ENCODE assay signal across 26 cellular contexts in the genomic region with DNA sequence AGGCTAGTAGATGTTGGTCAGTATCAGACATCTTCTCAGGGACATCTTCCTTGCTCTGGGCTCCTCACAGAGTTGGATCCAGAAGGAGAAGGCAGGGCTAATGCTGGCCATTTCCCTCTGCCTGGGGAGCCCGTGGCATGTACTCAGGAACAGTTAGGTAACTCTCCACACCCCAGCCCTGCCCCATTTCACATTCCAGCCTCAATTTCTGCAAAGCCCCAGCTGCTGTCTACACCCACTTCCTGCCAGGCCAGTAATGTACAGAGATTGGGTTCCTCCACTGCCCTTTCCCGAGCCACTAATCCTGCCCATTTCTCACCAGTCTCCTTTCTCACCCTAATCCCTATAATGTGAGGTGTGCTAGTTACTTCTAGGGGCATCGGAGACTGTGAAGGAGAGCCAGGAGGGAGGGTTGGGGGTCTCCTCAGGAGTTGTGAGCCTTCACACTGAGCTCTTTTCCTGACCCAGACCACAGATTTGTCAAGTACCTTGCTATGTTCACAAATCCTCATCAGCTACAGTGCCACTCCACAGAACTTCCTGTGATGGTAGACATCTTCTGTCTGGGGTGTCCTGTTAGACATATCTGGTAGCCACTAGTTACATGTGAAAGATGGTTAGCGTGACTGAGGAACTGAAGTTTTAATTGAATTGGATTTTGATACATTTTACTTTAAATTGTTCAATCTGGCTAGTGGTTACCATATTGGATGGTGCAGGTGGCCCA. TPM values are rescaled to one million over a fixed set of nuclear protein-coding genes. Genes with fewer than 3 reads are reported as not detected.
"Had no signal": no experiment of that assay in that cellular context is flagged by ENCODE, and none has a peak within 500 bp of the region (broad histone marks: within the 10 kb centered on the region; RNA-seq: fewer than 3 reads in every experiment).

No MANE protein-coding gene starts in this region.

- H3K36me3 ChIP-seq: colonic mucosa, SJSA1, spleen, upper lobe of left lung had no signal

- DNase-seq: activated B cell treated with CpG ODN at 0.5 μM for 24 hours; activated CD4-positive, alpha-beta T cell treated with anti-CD3 and anti-CD28 coated beads for 36 hours; activated CD4-positive, alpha-beta T cell treated with anti-CD3 and anti-CD28 coated beads, Interleukin-2, amount 50 U/mL, for 4 hours; activated effector memory CD4-positive, alpha-beta T cell treated with anti-CD3 and anti-CD28 coated beads, Interleukin-2, amount 50 U/mL, for 16 hours; activated naive CD4-positive, alpha-beta T cell treated with anti-CD3 and anti-CD28 coated beads, Interleukin-2, amount 50 U/mL, for 16 hours; activated T-cell treated with anti-CD3 and anti-CD28 coated beads, Interleukin-2, amount 50 U/mL, for 72 hours; aorta; central memory CD4-positive, alpha-beta T cell; colonic mucosa; dorsolateral prefrontal cortex; mesenchymal stem cell; spleen; stimulated activated CD4-positive, alpha-beta T cell treated with anti-CD3 and anti-CD28 coated beads, Interleukin-4, amount 100 ng/mL, for 1 hour; stimulated activated naive CD4-positive, alpha-beta T cell treated with Interleukin-2 at 50 U/mL for 16 hours had no signal

- H3K4me3 ChIP-seq: colonic mucosa, dorsolateral prefrontal cortex, hepatocyte, SJSA1, spleen, upper lobe of left lung had no signal

- H3K27ac ChIP-seq: colonic mucosa, dorsolateral prefrontal cortex, epithelial cell of prostate, foreskin keratinocyte, hepatocyte, SJSA1, spleen, upper lobe of left lung had no signal

- H3K9me3 ChIP-seq: colonic mucosa, SJSA1, spleen, upper lobe of left lung had no signal

- H3K4me1 Mint-ChIP-seq: activated B cell treated with CpG ODN at 0.5 μM for 24 hours; activated CD4-positive, alpha-beta T cell treated with anti-CD3 and anti-CD28 coated beads for 36 hours; brain had no signal

- ATAC-seq: activated CD4-positive, alpha-beta T cell treated with anti-CD3 and anti-CD28 coated beads for 36 hours; activated T-cell treated with anti-CD3 and anti-CD28 coated beads, Interleukin-2, amount 50 U/mL, for 72 hours; foreskin keratinocyte had no signal

- H3K4me1 ChIP-seq: colonic mucosa, foreskin keratinocyte, SJSA1, spleen had no signal

- H3K27me3 ChIP-seq: colonic mucosa, dorsolateral prefrontal cortex, upper lobe of left lung had no signal

- H3K4me3 Mint-ChIP-seq: activated B cell treated with CpG ODN at 0.5 μM for 24 hours; activated CD4-positive, alpha-beta T cell treated with anti-CD3 and anti-CD28 coated beads for 36 hours; activated T-cell treated with anti-CD3 and anti-CD28 coated beads, Interleukin-2, amount 50 U/mL, for 72 hours; brain; T-helper 1 cell treated with Interleukin-12 subunit alpha and Interleukin-12 subunit beta and Interleukin-4 antibody, amounts not matched to agents 30 μg/mL and 1 μg/mL, for 36 hours had no signal

- H3K27ac Mint-ChIP-seq: activated B cell treated with CpG ODN at 0.5 μM for 24 hours; activated CD4-positive, alpha-beta T cell treated with anti-CD3 and anti-CD28 coated beads for 36 hours; activated T-cell treated with anti-CD3 and anti-CD28 coated beads, Interleukin-2, amount 50 U/mL, for 72 hours; brain; progenitor cell of endocrine pancreas; T-helper 1 cell treated with Interleukin-12 subunit alpha and Interleukin-12 subunit beta and Interleukin-4 antibody, amounts not matched to agents 30 μg/mL and 1 μg/mL, for 36 hours had no signal

- H3K36me3 Mint-ChIP-seq: brain had no signal

- H3K9me3 Mint-ChIP-seq: activated B cell treated with CpG ODN at 0.5 μM for 24 hours; activated T-cell treated with anti-CD3 and anti-CD28 coated beads, Interleukin-2, amount 50 U/mL, for 72 hours; T-helper 1 cell treated with Interleukin-12 subunit alpha and Interleukin-12 subunit beta and Interleukin-4 antibody, amounts not matched to agents 30 μg/mL and 1 μg/mL, for 36 hours had no signal

RNA-seq across cellular contexts. Expression of a gene that starts 1.3 kb away (rescaled TPM):
- total RNA-seq: activated B cell treated with CpG ODN at 0.5 μM for 24 hours; activated CD4-positive, alpha-beta T cell treated with anti-CD3 and anti-CD28 coated beads for 36 hours; activated T-cell treated with anti-CD3 and anti-CD28 coated beads, Interleukin-2, amount 50 U/mL, for 72 hours; aorta; colonic mucosa; fibroblast of lung; foreskin keratinocyte; hepatocyte; mononuclear cell; osteocyte; progenitor cell of endocrine pancreas; SJSA1; spleen had no signal
- polyA plus RNA-seq: adipose tissue, aorta, fibroblast of lung, foreskin keratinocyte, hepatocyte, spleen had no signal

RNA-seq across cellular contexts. Expression of a gene that starts 32.3 kb away (rescaled TPM):
- total RNA-seq: activated B cell treated with CpG ODN at 0.5 μM for 24 hours; activated CD4-positive, alpha-beta T cell treated with anti-CD3 and anti-CD28 coated beads for 36 hours; activated T-cell treated with anti-CD3 and anti-CD28 coated beads, Interleukin-2, amount 50 U/mL, for 72 hours; aorta; colonic mucosa; hepatocyte; mononuclear cell; osteocyte; SJSA1 had no signal
- polyA plus RNA-seq: aorta, hepatocyte had no signal
